ENCODE assay signal across 8 cellular contexts in genomic region chr19:55625004-55625326, GRCh38. TPM values are rescaled to one million over a fixed set of nuclear protein-coding genes. Genes with fewer than 3 reads are reported as not detected.
DNase-seq lines count a peak whose midpoint lies in the region; TF ChIP-seq lines count a peak whose summit lies in the region.

No MANE protein-coding gene starts in this region.

- H3K36me3 ChIP-seq in BJ (ENCODE audit: control insufficient read depth, insufficient read depth, low read length), result peaks cover 6% of the 10 kb centered on the region
- H3K36me3 ChIP-seq in Karpas-422 (ENCODE audit: insufficient read depth, low read length), result no peaks in the 10 kb centered on the region

- no peaks in the 10 kb centered on the region for H3K9me3 ChIP-seq in Karpas-422 (ENCODE audit: low read length)

- POLR2A ChIA-PET in BJ (lab: Charles Lee), result interaction anchor here (0.7 kb wide), 1 partner anchor 115 kb away, joined by 13 read pairs; no protein-coding TSS in a partner anchor

- no peaks in the 10 kb centered on the region for H3K27me3 Mint-ChIP-seq in nephron (ENCODE audit: low read depth)

- H3K9me3 Mint-ChIP-seq in nephron, result no peaks in the 10 kb centered on the region

- peak overlapping the region; percentile 80 for H3K9ac ChIP-seq in Karpas-422 (ENCODE audit: low read length)

- no peak overlapping the region for H3K27ac ChIP-seq in Karpas-422 (ENCODE audit: low read length)
- H3K27ac ChIP-seq in dorsolateral prefrontal cortex, result peak overlapping the region in 35 of 59 donors; percentile 76 to 98 (median 93)

- DNase-seq in BJ (ENCODE audit: low read depth), result no peak
- no peak for DNase-seq in Karpas-422
- no peak for DNase-seq in dorsolateral prefrontal cortex
- DNase-seq in activated effector memory CD4-positive, alpha-beta T cell treated with Interleukin-2 at 50 U/mL for 16 hours, result no peak
- DNase-seq in erythroblast (lab: John Stamatoyannopoulos, UW), result no peak
- no peak for DNase-seq in dedifferentiated amniotic fluid mesenchymal stem cell (ENCODE audit: extremely low spot score)
- DNase-seq in stimulated activated CD8-positive, alpha-beta memory T cell treated with anti-CD3 and anti-CD28 coated beads, Interleukin-4, amount 100 ng/mL, for 48 hours, result no peak

- H3K4me2 ChIP-seq in Karpas-422 (ENCODE audit: low read depth, low read length, poor library complexity, severe bottlenecking), result peak overlapping the region; percentile 75

- H3K4me3 Mint-ChIP-seq in nephron, result peak overlapping the region; percentile 91 to 94 (median 93)

- no peaks in the 10 kb centered on the region for H3K9me2 ChIP-seq in Karpas-422 (replicated peaks; ENCODE audit: insufficient read depth, low read length)

- H4K20me1 ChIP-seq in Karpas-422 (ENCODE audit: insufficient read depth, low read depth, low read length), result no peaks in the 10 kb centered on the region

- no peak for TF ChIP-seq POLR2A in erythroblast (IDR thresholded peaks at IDR 0.05; ENCODE audit: low read length)

- peak overlapping the region; percentile 96 to 99 (median 98) for H3K27ac Mint-ChIP-seq in nephron

- H3K36me3 Mint-ChIP-seq in nephron (ENCODE audit: low read depth), result peaks cover 16% of the 10 kb centered on the region

- no peaks in the 10 kb centered on the region for H3K79me2 ChIP-seq in Karpas-422 (ENCODE audit: low read length)

- peaks cover 18% of the 10 kb centered on the region for H3K4me1 Mint-ChIP-seq in nephron

- TF ChIP-seq CTCF in BJ (IDR thresholded peaks at IDR 0.05; ENCODE audit: insufficient read depth, low read depth, low read length) (no peak), dorsolateral prefrontal cortex (IDR thresholded peaks at IDR 0.05 in 54 of 56, conservative IDR thresholded peaks at IDR 0.05 in 2 of 56; ENCODE audit: low read depth in 1 of 56, partially characterized antibody in 56 of 56) (no peak), nephron (IDR thresholded peaks at IDR 0.05; ENCODE audit: unreplicated experiment in 3 of 3) (no peak)

- peaks cover 13% of the 10 kb centered on the region for H3K4me1 ChIP-seq in Karpas-422 (ENCODE audit: low read length)

- peak overlapping the region; percentile 82 for H3K4me3 ChIP-seq in BJ (ENCODE audit: low read depth, low read length)
- H3K4me3 ChIP-seq in Karpas-422 (ENCODE audit: low read length), result peak overlapping the region; percentile 71
- H3K4me3 ChIP-seq in dorsolateral prefrontal cortex, result peak overlapping the region; percentile 47 to 85 (median 66)

- H2AFZ ChIP-seq in Karpas-422 (ENCODE audit: low read length), result peak overlapping the region; percentile 93

- no peaks in the 10 kb centered on the region for H3K27me3 ChIP-seq in BJ (ENCODE audit: control insufficient read depth, insufficient read depth, low read length)
- H3K27me3 ChIP-seq in Karpas-422 (ENCODE audit: low read length), result no peaks in the 10 kb centered on the region
- H3K27me3 ChIP-seq in dorsolateral prefrontal cortex, result no peaks in the 10 kb centered on the region

- intact Hi-C loops in dorsolateral prefrontal cortex (cut with DNase I), result no loop called here

- CTCF ChIA-PET in BJ (lab: Yijun Ruan, JAX), result interaction anchor here (0.7 to 5.7 kb wide), 9 partner anchors 8 to 464 kb away, joined by 3 to 30 read pairs (median 4); partner anchors contain the start of gene ZNF865

RNA-seq across cellular contexts. Expression of gene ZNF784, which starts 0.6 kb away (rescaled TPM):
- polyA plus RNA-seq in BJ (2011; rRNA removed), result 2.9 and 4.5 TPM in 2 replicates
- polyA minus RNA-seq in BJ (2011; rRNA and poly(A)+ RNA removed), result 2.9 and 4.0 TPM in 2 replicates
- total RNA-seq in Karpas-422 (2014; rRNA removed; shearing (Covaris generic); ENCODE audit: low replicate concordance), result 2.8 and 3.5 TPM in 2 replicates
- total RNA-seq in dorsolateral prefrontal cortex, result 1 to 10 TPM; 2.2 to 7.7 (median 4.4) TPM

RNA-seq across cellular contexts. Expression of gene ZNF580, which starts 15.8 kb away (rescaled TPM):
- polyA plus RNA-seq in BJ (2011; rRNA removed), result 10.3 and 12.2 TPM in 2 replicates
- polyA minus RNA-seq in BJ (2011; rRNA and poly(A)+ RNA removed), result 8.8 and 9.7 TPM in 2 replicates
- total RNA-seq in Karpas-422 (2014; rRNA removed; shearing (Covaris generic); ENCODE audit: low replicate concordance), result 44.3 and 47.5 TPM in 2 replicates
- total RNA-seq in dorsolateral prefrontal cortex, result 10 to 100 TPM; 28.3 to 56.4 (median 40.1) TPM

RNA-seq across cellular contexts. Expression of gene ZNF581, which starts 18.5 kb away (rescaled TPM):
- 22.1 and 31.3 TPM in 2 replicates for polyA plus RNA-seq in BJ (2011; rRNA removed)
- polyA minus RNA-seq in BJ (2011; rRNA and poly(A)+ RNA removed), result 17.4 and 25.2 TPM in 2 replicates
- 119 and 128 TPM in 2 replicates for total RNA-seq in Karpas-422 (2014; rRNA removed; shearing (Covaris generic); ENCODE audit: low replicate concordance)
- 10 to 100 TPM in 48 of 120 experiments, 1 to 10 TPM in 72; 5.2 to 15.2 (median 9.6) TPM for total RNA-seq in dorsolateral prefrontal cortex

RNA-seq across cellular contexts. Expression of gene ZNF865, which starts 19.5 kb away (rescaled TPM):
- polyA plus RNA-seq in BJ (2011; rRNA removed), result 1.2 and 1.4 TPM in 2 replicates
- 1.3 and 1.6 TPM in 2 replicates for polyA minus RNA-seq in BJ (2011; rRNA and poly(A)+ RNA removed)
- 3.6 and 8.6 TPM in 2 replicates for total RNA-seq in Karpas-422 (2014; rRNA removed; shearing (Covaris generic); ENCODE audit: low replicate concordance)
- total RNA-seq in dorsolateral prefrontal cortex, result 10 to 100 TPM; 14.1 to 30.5 (median 19.4) TPM

RNA-seq across cellular contexts. Expression of gene CCDC106, which starts 23.0 kb away (rescaled TPM):
- polyA plus RNA-seq in BJ (2011; rRNA removed), result 5.5 and 8.9 TPM in 2 replicates
- polyA minus RNA-seq in BJ (2011; rRNA and poly(A)+ RNA removed), result 4.2 and 4.5 TPM in 2 replicates
- total RNA-seq in Karpas-422 (2014; rRNA removed; shearing (Covaris generic); ENCODE audit: low replicate concordance), result 26.2 and 54.8 TPM in 2 replicates
- total RNA-seq in dorsolateral prefrontal cortex, result 10 to 100 TPM; 20.1 to 58.1 (median 36.1) TPM
